ENCODE assay signal across 9 cellular contexts in genomic region chr7:127844707-127845331, GRCh38.
A peak's percentile ranks its signal among the peaks of the same experiment; 100 is the strongest.
DNase-seq lines count a peak whose midpoint lies in the region; ATAC-seq and TF ChIP-seq lines count a peak whose summit lies in the region.
"Had no signal": no experiment of that assay in that cellular context is flagged by ENCODE, and none has a peak within 500 bp of the region (broad histone marks: within the 10 kb centered on the region; RNA-seq: fewer than 3 reads in every experiment).

No MANE protein-coding gene starts in this region.

- H3K79me2 ChIP-seq in osteoblast (ENCODE audit: insufficient read depth, low read length), result peaks cover 33% of the 10 kb centered on the region

- no peak overlapping the region for H2AFZ ChIP-seq in osteoblast (ENCODE audit: low read length)

- H4K20me1 ChIP-seq in osteoblast (ENCODE audit: insufficient read depth, low read length), result peaks cover 21% of the 10 kb centered on the region

- H3K4me3 ChIP-seq in epithelial cell of proximal tubule (ENCODE audit: low read depth, low read length) (no peak overlapping the region), osteoblast (ENCODE audit: insufficient read depth, low read length) (no peak overlapping the region), A673 (ENCODE audit: low read depth, low read length, poor library complexity, severe bottlenecking) (no peak overlapping the region)
- H3K4me3 ChIP-seq: suprapubic skin had no signal

- H3K27ac ChIP-seq in osteoblast (ENCODE audit: low read depth, low read length) (peak overlapping the region; percentile 31), A673 (ENCODE audit: low read depth, low read length, poor library complexity, severe bottlenecking) (no peak overlapping the region)
- H3K27ac ChIP-seq: suprapubic skin had no signal

- no peak for ATAC-seq in stimulated activated naive CD8-positive, alpha-beta T cell treated with anti-CD3 and anti-CD28 coated beads, Interleukin-15, amount 100 ng/mL, for 72 hours

- intact Hi-C loops in A673 (cut with micrococcal nuclease; ENCODE audit: unreplicated experiment), result no loop called here

- H3K4me1 ChIP-seq in osteoblast (ENCODE audit: insufficient read depth, low read length), result peaks cover 22% of the 10 kb centered on the region
- H3K4me1 ChIP-seq in A673 (ENCODE audit: insufficient read depth, low read length, poor library complexity, severe bottlenecking), result peaks cover 10% of the 10 kb centered on the region

- peaks cover 11% of the 10 kb centered on the region for H3K36me3 ChIP-seq in osteoblast (ENCODE audit: insufficient read depth, low read length)
- no peaks in the 10 kb centered on the region for H3K36me3 ChIP-seq in A673 (ENCODE audit: insufficient read depth, low read length, poor library complexity, severe bottlenecking)
- H3K36me3 ChIP-seq: suprapubic skin had no signal

- H3K4me1 Mint-ChIP-seq in stimulated activated naive CD8-positive, alpha-beta T cell treated with anti-CD3 and anti-CD28 coated beads, Interleukin-15, amount 100 ng/mL, for 72 hours, result peaks cover 19% of the 10 kb centered on the region

- POLR2A ChIA-PET in A673 (lab: Charles Lee; ENCODE audit: low non-redundant PET), result interaction anchor here (0.5 to 0.8 kb wide), 2 partner anchors 28 to 105 kb away, joined by 3 to 6 read pairs; no protein-coding TSS in a partner anchor

- no peaks in the 10 kb centered on the region for H3K9me3 Mint-ChIP-seq in stimulated activated naive CD8-positive, alpha-beta T cell treated with anti-CD3 and anti-CD28 coated beads, Interleukin-15, amount 100 ng/mL, for 72 hours

- H3K4me3 Mint-ChIP-seq in stimulated activated naive CD8-positive, alpha-beta T cell treated with anti-CD3 and anti-CD28 coated beads, Interleukin-15, amount 100 ng/mL, for 72 hours, result no peak overlapping the region

- BruUV-seq in A673 (replicated peaks; lab: Mats Ljungman, UMichigan), result no TSS peak

- H3K27me3 Mint-ChIP-seq in stimulated activated naive CD8-positive, alpha-beta T cell treated with anti-CD3 and anti-CD28 coated beads, Interleukin-15, amount 100 ng/mL, for 72 hours, result no peaks in the 10 kb centered on the region

- no peak overlapping the region for H3K27ac Mint-ChIP-seq in stimulated activated naive CD8-positive, alpha-beta T cell treated with anti-CD3 and anti-CD28 coated beads, Interleukin-15, amount 100 ng/mL, for 72 hours

- CTCF ChIA-PET in A673 (lab: Charles Lee), result no interaction called here

- no peaks in the 10 kb centered on the region for H3K27me3 ChIP-seq in osteoblast (ENCODE audit: insufficient read depth, low read length)
- H3K27me3 ChIP-seq in A673 (replicated peaks; ENCODE audit: insufficient read depth, low read depth, low read length, poor library complexity), result no peaks in the 10 kb centered on the region
- H3K27me3 ChIP-seq: suprapubic skin had no signal

- DNase-seq in DMS79 treated with DMSO at 0.1 percent for 48 hours (lab: John Stamatoyannopoulos, UW), result peak; percentile 52
- peak; percentile 42 for DNase-seq in NCI-H2227 treated with DMSO at 0.1 percent for 48 hours (lab: John Stamatoyannopoulos, UW)
- peak; percentile 20 for DNase-seq in epithelial cell of proximal tubule (ENCODE audit: low read depth)
- no peak for DNase-seq in osteoblast (ENCODE audit: insufficient read length, low spot score, missing footprints)
- no peak for DNase-seq in HPDE6-E6E7 (ENCODE audit: extremely low spot score)
- DNase-seq in stimulated activated naive CD8-positive, alpha-beta T cell treated with anti-CD3 and anti-CD28 coated beads, Interleukin-15, amount 100 ng/mL, for 72 hours, result no peak
- DNase-seq in SHP77 treated with DMSO at 0.1 percent for 48 hours (lab: John Stamatoyannopoulos, UW), result no peak
- no peak for DNase-seq in A673 (ENCODE audit: low spot score)

- no peak overlapping the region for H3K4me2 ChIP-seq in osteoblast (ENCODE audit: insufficient read depth, low read length)

- no peak for TF ChIP-seq CTCF in epithelial cell of proximal tubule (conservative IDR thresholded peaks at IDR 0.05; ENCODE audit: low read depth, low read length)
- TF ChIP-seq CTCF in osteoblast (IDR thresholded peaks at IDR 0.05; ENCODE audit: extremely low read depth, low read depth, low read length), result no peak
- no peak for TF ChIP-seq CTCF in A673 (conservative IDR thresholded peaks at IDR 0.05; ENCODE audit: low read depth, low read length)

- H3K9me3 ChIP-seq in osteoblast (ENCODE audit: low read depth, low read length), result no peaks in the 10 kb centered on the region
- H3K9me3 ChIP-seq in A673 (ENCODE audit: low read depth, low read length, poor library complexity, severe bottlenecking), result no peaks in the 10 kb centered on the region
- H3K9me3 ChIP-seq: suprapubic skin had no signal

Comparison
In these comparisons a context has a peak if more than half of its experiments do, and no peak if none do; other contexts are left out.
1. DNase-seq: peak in DMS79 treated with DMSO at 0.1 percent for 48 hours (single experiment), NCI-H2227 treated with DMSO at 0.1 percent for 48 hours (single experiment) and epithelial cell of proximal tubule (single experiment); none in osteoblast (single experiment), HPDE6-E6E7 (single experiment), stimulated activated naive CD8-positive, alpha-beta T cell treated with anti-CD3 and anti-CD28 coated beads, Interleukin-15, amount 100 ng/mL, for 72 hours (0 of 2), SHP77 treated with DMSO at 0.1 percent for 48 hours (single experiment) and A673 (single experiment).